ENCODE assay signal across 3 cellular contexts in genomic region chr5:176774216-176775171, GRCh38.
TF ChIP-seq lines count a peak whose summit lies in the region.

No MANE protein-coding gene starts in this region.

TF ChIP-seq in A549, 52 proteins besides CTCF, POLR2A, EP300 and RAD21 (continued from another document):
- TF ChIP-seq HOXB13 (CRISPR knock-in tag; IDR thresholded peaks at IDR 0.05; ENCODE audit: low read depth) (no peak), HES2 (IDR thresholded peaks at IDR 0.05) (no peak), RCOR1 (IDR thresholded peaks at IDR 0.05; ENCODE audit: low read depth, low read length) (no peak), PHF8 (IDR thresholded peaks at IDR 0.05; ENCODE audit: borderline replicate concordance, low read depth) (no peak)
TF ChIP-seq in A549: peak in this region for 1.

TF ChIP-seq in K562, 482 proteins besides CTCF, POLR2A, EP300 and RAD21:
- TF ChIP-seq STAT6 (CRISPR knock-in tag; IDR thresholded peaks at IDR 0.05) (no peak), EGR1 (conservative IDR thresholded peaks at IDR 0.05) (peak; percentile 41), RAD51 (IDR thresholded peaks at IDR 0.05; ENCODE audit: borderline replicate concordance, low read depth) (no peak), SUPT5H (IDR thresholded peaks at IDR 0.05) (no peak), RFX7 (CRISPR knock-in tag; IDR thresholded peaks at IDR 0.05) (no peak), KLF13 (tag; IDR thresholded peaks at IDR 0.05; ENCODE audit: borderline replicate concordance, low read depth) (no peak), MTA3 (IDR thresholded peaks at IDR 0.05; ENCODE audit: borderline replicate concordance) (no peak), DPF2 (IDR thresholded peaks at IDR 0.05) (no peak), SIX5 (IDR thresholded peaks at IDR 0.05; ENCODE audit: borderline replicate concordance in 1 of 2, insufficient read depth in 1 of 2, low read depth in 1 of 2, low read length in 2 of 2) (no peak), BMI1 (IDR thresholded peaks at IDR 0.05; ENCODE audit: low read length) (no peak), TARDBP (IDR thresholded peaks at IDR 0.05) (no peak), SMARCA4 (IDR thresholded peaks at IDR 0.05) (no peak), ZNF316 (IDR thresholded peaks at IDR 0.05) (peak; percentile 45), GATAD2A (IDR thresholded peaks at IDR 0.05) (no peak), NFIX (CRISPR knock-in tag; IDR thresholded peaks at IDR 0.05; ENCODE audit: low read depth) (no peak), ARID3A (IDR thresholded peaks at IDR 0.05; ENCODE audit: borderline replicate concordance, low read depth, low read length) (no peak), ZNF764 (CRISPR knock-in tag; IDR thresholded peaks at IDR 0.05; ENCODE audit: low read depth) (no peak), SMC3 (conservative IDR thresholded peaks at IDR 0.05; ENCODE audit: insufficient read depth, low read depth, low read length) (no peak), JUN (IDR thresholded peaks at IDR 0.05; ENCODE audit: borderline replicate concordance, low read depth, low read length) (no peak), JUN (CRISPR knock-in tag; IDR thresholded peaks at IDR 0.05; ENCODE audit: borderline replicate concordance) (no peak), SREBF1 (IDR thresholded peaks at IDR 0.05; ENCODE audit: borderline replicate concordance, low read depth, low read length) (no peak), EP400 (IDR thresholded peaks at IDR 0.05) (no peak), U2AF2 (optimal IDR thresholded peaks at IDR 0.05; ENCODE audit: low read depth, low read length) (no peak), BHLHE40 (IDR thresholded peaks at IDR 0.05; ENCODE audit: low read length) (no peak), ZFP36 (IDR thresholded peaks at IDR 0.05; ENCODE audit: low read depth, low read length, partially characterized antibody) (peak; percentile 30), CEBPG (CRISPR knock-in tag; IDR thresholded peaks at IDR 0.05) (no peak), CEBPG (tag; conservative IDR thresholded peaks at IDR 0.05 in 1 of 2, IDR thresholded peaks at IDR 0.05 in 1 of 2) (no peak)

TF ChIP-seq in neural cell, 6 proteins besides CTCF, POLR2A, EP300 and RAD21 (continued from another document):
- TF ChIP-seq SMC3 (conservative IDR thresholded peaks at IDR 0.05; ENCODE audit: poor library complexity) = no peak
- TF ChIP-seq POLR2AphosphoS5 (IDR thresholded peaks at IDR 0.05) = no peak
- peak; percentile 65 for TF ChIP-seq REST (IDR thresholded peaks at IDR 0.05; ENCODE audit: borderline replicate concordance)
- TF ChIP-seq TAF1 (IDR thresholded peaks at IDR 0.05; ENCODE audit: low read depth) = no peak
